ENCODE assay signal across 23 cellular contexts in the genomic region with DNA sequence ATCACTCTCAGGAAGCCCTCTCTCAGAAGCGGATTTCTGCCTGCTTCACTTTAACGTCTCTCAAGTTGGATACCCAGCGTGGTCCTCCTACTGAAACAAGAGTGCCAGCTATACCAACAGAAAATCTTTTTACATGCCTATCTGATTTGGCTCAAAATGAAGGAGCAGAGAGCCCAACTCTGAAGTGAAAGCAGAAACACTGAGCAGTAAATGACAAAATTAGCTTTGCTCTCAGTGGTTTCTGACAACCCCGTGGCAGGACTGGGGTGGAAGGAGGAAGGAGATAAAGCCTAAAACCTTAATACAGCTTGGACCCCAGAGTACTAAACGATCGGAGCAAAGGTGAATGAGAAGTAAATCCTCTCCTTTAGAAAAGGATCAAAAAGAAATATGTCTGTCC. TPM values are rescaled to one million over a fixed set of nuclear protein-coding genes. Genes with fewer than 3 reads are reported as not detected.
DNase-seq lines count a peak whose midpoint lies in the region; ATAC-seq and TF ChIP-seq lines count a peak whose summit lies in the region.
"Had no signal": no experiment of that assay in that cellular context is flagged by ENCODE, and none has a peak within 500 bp of the region (broad histone marks: within the 10 kb centered on the region; RNA-seq: fewer than 3 reads in every experiment).

No MANE protein-coding gene starts in this region.

- H2AFZ ChIP-seq in mammary epithelial cell (ENCODE audit: low read depth, low read length) (no peak overlapping the region), MM.1S (ENCODE audit: low read length) (peak overlapping the region; percentile 34)

- H3K36me3 Mint-ChIP-seq in natural killer cell treated with Interleukin-12 subunit alpha and Interleukin-12 subunit beta and Interleukin-15 and Interleukin-18, amount 100 ng/mL, for 72 hours: no peaks in the 10 kb centered on the region
- H3K36me3 Mint-ChIP-seq: activated naive CD4-positive, alpha-beta T cell treated with anti-CD3 and anti-CD28 coated beads, Interleukin-2, amount 50 U/mL, for 24 hours had no signal

- H3K4me3 Mint-ChIP-seq in natural killer cell treated with Interleukin-12 subunit alpha and Interleukin-12 subunit beta and Interleukin-15 and Interleukin-18, amount 100 ng/mL, for 72 hours: no peak overlapping the region
- H3K4me3 Mint-ChIP-seq: activated naive CD4-positive, alpha-beta T cell treated with anti-CD3 and anti-CD28 coated beads, Interleukin-2, amount 50 U/mL, for 24 hours; activated T-cell treated with anti-CD3 and anti-CD28 coated beads, Interleukin-2, amount 50 U/mL, for 72 hours had no signal

- H3K27ac ChIP-seq in breast epithelium: no peak overlapping the region
- no peak overlapping the region for H3K27ac ChIP-seq in mammary epithelial cell (ENCODE audit: insufficient read depth, low read depth, low read length)
- H3K27ac ChIP-seq in MM.1S (ENCODE audit: low read length): no peak overlapping the region
- H3K27ac ChIP-seq in coronary artery: no peak overlapping the region
- no peak overlapping the region for H3K27ac ChIP-seq in aorta (ENCODE audit: low read depth in 1 of 2, low read length in 2 of 2)
- no peak overlapping the region for H3K27ac ChIP-seq in thyroid gland
- H3K27ac ChIP-seq: BLaER1 treated with 17β-estradiol and CSF1 and Interleukin-3, amounts not matched to agents 10 nM and 100 nM; esophagus muscularis mucosa; gastroesophageal sphincter; uterus had no signal

- no peak overlapping the region for H3K27ac Mint-ChIP-seq in natural killer cell treated with Interleukin-12 subunit alpha and Interleukin-12 subunit beta and Interleukin-15 and Interleukin-18, amount 100 ng/mL, for 72 hours
- H3K27ac Mint-ChIP-seq: activated naive CD4-positive, alpha-beta T cell treated with anti-CD3 and anti-CD28 coated beads, Interleukin-2, amount 50 U/mL, for 24 hours; activated T-cell treated with anti-CD3 and anti-CD28 coated beads, Interleukin-2, amount 50 U/mL, for 72 hours had no signal

- no peaks in the 10 kb centered on the region for H3K4me1 ChIP-seq in breast epithelium
- no peaks in the 10 kb centered on the region for H3K4me1 ChIP-seq in mammary epithelial cell (ENCODE audit: insufficient read depth, low read length)
- H3K4me1 ChIP-seq in MM.1S (ENCODE audit: low read length): no peaks in the 10 kb centered on the region
- no peaks in the 10 kb centered on the region for H3K4me1 ChIP-seq in aorta (ENCODE audit: control insufficient read depth in 1 of 2, insufficient read depth in 2 of 2, low read length in 2 of 2)
- H3K4me1 ChIP-seq in thyroid gland: no peaks in the 10 kb centered on the region
- H3K4me1 ChIP-seq: BLaER1 treated with 17β-estradiol and CSF1 and Interleukin-3, amounts not matched to agents 10 nM and 100 nM; esophagus muscularis mucosa; gastroesophageal sphincter; uterus had no signal

- no peaks in the 10 kb centered on the region for H3K4me1 Mint-ChIP-seq in natural killer cell treated with Interleukin-12 subunit alpha and Interleukin-12 subunit beta and Interleukin-15 and Interleukin-18, amount 100 ng/mL, for 72 hours (ENCODE audit: low read depth in 2 of 2)
- H3K4me1 Mint-ChIP-seq: activated naive CD4-positive, alpha-beta T cell treated with anti-CD3 and anti-CD28 coated beads, Interleukin-2, amount 50 U/mL, for 24 hours had no signal

- H4K20me1 ChIP-seq in mammary epithelial cell (ENCODE audit: insufficient read depth, low read length): no peaks in the 10 kb centered on the region
- H4K20me1 ChIP-seq in MM.1S (ENCODE audit: insufficient read depth, low read length): no peaks in the 10 kb centered on the region
- H4K20me1 ChIP-seq: BLaER1 treated with 17β-estradiol and CSF1 and Interleukin-3, amounts not matched to agents 10 nM and 100 nM had no signal

- H3K4me2 ChIP-seq in mammary epithelial cell (ENCODE audit: insufficient read depth, low read depth, low read length) (no peak overlapping the region), MM.1S (ENCODE audit: low read depth, low read length) (peak overlapping the region; percentile 14; the same call in 1 of the 2 replicates)
- H3K4me2 ChIP-seq: BLaER1 treated with 17β-estradiol and CSF1 and Interleukin-3, amounts not matched to agents 10 nM and 100 nM had no signal

- dilution Hi-C loops in mammary epithelial cell (cut with HindIII; ENCODE audit: low sequenced_read_pairs): loop anchor here (25.0 kb wide), 1 partner anchor 628 kb away; no protein-coding TSS in a partner anchor

- intact Hi-C loops in breast epithelium (cut with DNase I; ENCODE audit: low total_unique reads): no loop called here
- intact Hi-C loops in mammary epithelial cell (cut with micrococcal nuclease): no loop called here
- intact Hi-C loops in aorta (cut with DNase I): no loop called here
- intact Hi-C loops in thyroid gland (cut with DNase I): no loop called here

- no peak for TF ChIP-seq POLR2A in breast epithelium (IDR thresholded peaks at IDR 0.05)
- TF ChIP-seq POLR2A in thyroid gland (IDR thresholded peaks at IDR 0.05): no peak

- DNase-seq in breast epithelium (ENCODE audit: low spot score in 2 of 2): no peak
- DNase-seq in mammary epithelial cell: no peak
- DNase-seq in MM.1S: peak; percentile 35
- DNase-seq in coronary artery (ENCODE audit: low spot score): no peak
- no peak for DNase-seq in aorta
- DNase-seq in natural killer cell treated with Interleukin-12 subunit alpha and Interleukin-12 subunit beta and Interleukin-15 and Interleukin-18, amount 100 ng/mL, for 72 hours (ENCODE audit: low spot score): no peak
- no peak for DNase-seq in thyroid gland
- no peak for DNase-seq in activated T-cell treated with anti-CD3 and anti-CD28 coated beads, Interleukin-2, amount 50 U/mL, for 1 hour
- DNase-seq: activated CD4-positive, alpha-beta T cell treated with anti-CD3 and anti-CD28 coated beads for 1 hour; activated T-cell treated with anti-CD3 and anti-CD28 coated beads, Interleukin-2, amount 50 U/mL, for 72 hours; effector memory CD4-positive, alpha-beta T cell; KBM-7; NCI-H1930; occipital lobe; retina; stimulated activated CD4-positive, alpha-beta T cell treated with anti-CD3 and anti-CD28 coated beads, Interleukin-12 subunit alpha, Interleukin-12 subunit beta, amount 100 ng/mL, for 4 hours; uterus had no signal

- no peak for ATAC-seq in aorta (ENCODE audit: low FRiP score)
- ATAC-seq in natural killer cell treated with Interleukin-12 subunit alpha and Interleukin-12 subunit beta and Interleukin-15 and Interleukin-18, amount 100 ng/mL, for 72 hours: no peak
- ATAC-seq: activated T-cell treated with anti-CD3 and anti-CD28 coated beads, Interleukin-2, amount 50 U/mL, for 72 hours; gastroesophageal sphincter had no signal

- CTCF ChIA-PET in mammary epithelial cell (lab: Charles Lee; ENCODE audit: low non-redundant PET): no interaction called here

- peaks cover 8% of the 10 kb centered on the region for H3K9me3 Mint-ChIP-seq in natural killer cell treated with Interleukin-12 subunit alpha and Interleukin-12 subunit beta and Interleukin-15 and Interleukin-18, amount 100 ng/mL, for 72 hours
- H3K9me3 Mint-ChIP-seq: activated naive CD4-positive, alpha-beta T cell treated with anti-CD3 and anti-CD28 coated beads, Interleukin-2, amount 50 U/mL, for 24 hours; activated T-cell treated with anti-CD3 and anti-CD28 coated beads, Interleukin-2, amount 50 U/mL, for 72 hours had no signal

- no peaks in the 10 kb centered on the region for H3K27me3 ChIP-seq in breast epithelium
- peaks cover 2% of the 10 kb centered on the region for H3K27me3 ChIP-seq in mammary epithelial cell (ENCODE audit: insufficient read depth, low read length)
- H3K27me3 ChIP-seq in MM.1S (replicated peaks; ENCODE audit: insufficient read depth, low read length): no peaks in the 10 kb centered on the region
- H3K27me3 ChIP-seq in aorta (ENCODE audit: control insufficient read depth in 1 of 2, insufficient read depth in 2 of 2, low read length in 1 of 2): no peaks in the 10 kb centered on the region
- no peaks in the 10 kb centered on the region for H3K27me3 ChIP-seq in thyroid gland
- H3K27me3 ChIP-seq: BLaER1 treated with 17β-estradiol and CSF1 and Interleukin-3, amounts not matched to agents 10 nM and 100 nM; esophagus muscularis mucosa; gastroesophageal sphincter; uterus had no signal

- no peaks in the 10 kb centered on the region for H3F3A ChIP-seq in MM.1S (ENCODE audit: insufficient read depth, low read length)

- no TSS peak for BruUV-seq in mammary epithelial cell (replicated peaks; lab: Mats Ljungman, UMichigan)

- no peaks in the 10 kb centered on the region for H3K9me2 ChIP-seq in MM.1S (replicated peaks; ENCODE audit: insufficient read depth, low read length)

- H3K27me3 Mint-ChIP-seq in natural killer cell treated with Interleukin-12 subunit alpha and Interleukin-12 subunit beta and Interleukin-15 and Interleukin-18, amount 100 ng/mL, for 72 hours: peaks cover 16 to 27% of the 10 kb centered on the region in 2 donors

- no peaks in the 10 kb centered on the region for H3K36me3 ChIP-seq in breast epithelium
- H3K36me3 ChIP-seq in mammary epithelial cell (ENCODE audit: insufficient read depth, low read length): no peaks in the 10 kb centered on the region
- no peaks in the 10 kb centered on the region for H3K36me3 ChIP-seq in MM.1S (replicated peaks; ENCODE audit: insufficient read depth, low read length)
- no peaks in the 10 kb centered on the region for H3K36me3 ChIP-seq in aorta (ENCODE audit: control insufficient read depth in 1 of 2, insufficient read depth in 2 of 2, low read length in 1 of 2)
- no peaks in the 10 kb centered on the region for H3K36me3 ChIP-seq in thyroid gland
- H3K36me3 ChIP-seq: BLaER1 treated with 17β-estradiol and CSF1 and Interleukin-3, amounts not matched to agents 10 nM and 100 nM; esophagus muscularis mucosa; gastroesophageal sphincter; uterus had no signal

- in situ Hi-C loops in mammary epithelial cell (cut with MboI; ENCODE audit: low sequenced_read_pairs in 2 of 2): loop anchor here (10.0 kb wide), 2 partner anchors 626 to 636 kb away; no protein-coding TSS in a partner anchor

- H3K9ac ChIP-seq in mammary epithelial cell (ENCODE audit: insufficient read depth, low read length) (no peak overlapping the region), MM.1S (ENCODE audit: low read length) (no peak overlapping the region)
- H3K9ac ChIP-seq: BLaER1 treated with 17β-estradiol and CSF1 and Interleukin-3, amounts not matched to agents 10 nM and 100 nM had no signal

- peaks cover 0 to 1% of the 10 kb centered on the region in 2 donors for H3K9me3 ChIP-seq in breast epithelium
- no peaks in the 10 kb centered on the region for H3K9me3 ChIP-seq in mammary epithelial cell (replicated peaks; ENCODE audit: insufficient read depth, low read length)
- no peaks in the 10 kb centered on the region for H3K9me3 ChIP-seq in MM.1S (replicated peaks; ENCODE audit: insufficient read depth, low read length)
- H3K9me3 ChIP-seq in aorta (ENCODE audit: control insufficient read depth, low read length): no peaks in the 10 kb centered on the region
- no peaks in the 10 kb centered on the region for H3K9me3 ChIP-seq in thyroid gland
- H3K9me3 ChIP-seq: BLaER1 treated with 17β-estradiol and CSF1 and Interleukin-3, amounts not matched to agents 10 nM and 100 nM; esophagus muscularis mucosa; gastroesophageal sphincter; uterus had no signal

- 7% methylated on average over 6 of the region's 6 CpGs for WGBS in mammary epithelial cell (ENCODE audit: low coverage, missing lambda C conversion rate)
- 1 to 2% methylated on average over 6 of the region's 6 CpGs for whole genome bisulfite sequencing in aorta, 2 donors
- WGBS in thyroid gland, 2 donors: 42 to 47% methylated on average over 6 of the region's 6 CpGs

- H3K79me2 ChIP-seq in mammary epithelial cell (ENCODE audit: insufficient read depth, low read length) (no peaks in the 10 kb centered on the region), MM.1S (ENCODE audit: low read length) (no peaks in the 10 kb centered on the region)

- no peak for TF ChIP-seq CTCF in breast epithelium (IDR thresholded peaks at IDR 0.05)
- no peak for TF ChIP-seq CTCF in mammary epithelial cell (conservative IDR thresholded peaks at IDR 0.05 in 1 of 2, IDR thresholded peaks at IDR 0.05 in 1 of 2; ENCODE audit: extremely low read depth in 1 of 2, insufficient read depth in 1 of 2, low read depth in 1 of 2, low read length in 2 of 2)
- TF ChIP-seq CTCF in MM.1S (IDR thresholded peaks at IDR 0.05; ENCODE audit: low read length): no peak
- TF ChIP-seq CTCF in coronary artery (IDR thresholded peaks at IDR 0.05): no peak
- TF ChIP-seq CTCF in thyroid gland (IDR thresholded peaks at IDR 0.05): no peak

- peak overlapping the region in 2 of 3 donors; percentile 4 to 43 for H3K4me3 ChIP-seq in breast epithelium
- H3K4me3 ChIP-seq in mammary epithelial cell (replicated peaks in 1 of 3; ENCODE audit: insufficient read depth in 1 of 3, low read depth in 2 of 3, low read length in 3 of 3): no peak overlapping the region
- no peak overlapping the region for H3K4me3 ChIP-seq in MM.1S (ENCODE audit: low read length)
- H3K4me3 ChIP-seq in coronary artery: peak overlapping the region; percentile 5
- peak overlapping the region; percentile 15 to 55 for H3K4me3 ChIP-seq in aorta (ENCODE audit: low read length in 2 of 2)
- H3K4me3 ChIP-seq in thyroid gland (replicated peaks in 1 of 3): no peak overlapping the region
- H3K4me3 ChIP-seq: BLaER1 treated with 17β-estradiol and CSF1 and Interleukin-3, amounts not matched to agents 10 nM and 100 nM; esophagus muscularis mucosa; gastroesophageal sphincter; lung; uterus had no signal

RNA-seq across cellular contexts. Expression of a gene that starts 25.1 kb away (rescaled TPM):
- total RNA-seq in breast epithelium (1 to 10 TPM in 1 of 3 donors, under 1 TPM in 2; 0.32 to 3.2 (median 0.98) TPM), mammary epithelial cell (1 to 10 TPM in 1 of 2 donors, under 1 TPM in 1; 0.85 to 1.2 TPM), aorta (under 1 TPM; 0.39 to 0.99 TPM), thyroid gland (under 1 TPM in 3 of 4 donors, not detected in 1; 0.13 to 0.22 (median 0.20) TPM)
- polyA plus RNA-seq in mammary epithelial cell (0.08 TPM), aorta (under 1 TPM; 0.31 to 0.63 TPM)
- polyA minus RNA-seq in mammary epithelial cell: 0.21 TPM
- total RNA-seq in natural killer cell treated with Interleukin-12 subunit alpha and Interleukin-12 subunit beta and Interleukin-15 and Interleukin-18, amount 100 ng/mL, for 72 hours: not detected
- total RNA-seq: activated CD8-positive, alpha-beta memory T cell treated with anti-CD3 and anti-CD28 coated beads for 36 hours; activated T-cell treated with anti-CD3 and anti-CD28 coated beads, Interleukin-2, amount 50 U/mL, for 72 hours had no signal

Comparison
In these comparisons a context has a peak if more than half of its experiments do, and no peak if none do; other contexts are left out.
1. H3K4me3 ChIP-seq: peak in breast epithelium (2 of 3), coronary artery (single experiment) and aorta (2 of 2); none in mammary epithelial cell (0 of 3), MM.1S (single experiment) and thyroid gland (0 of 3).